ENCODE assay signal across 1 cellular context in genomic region chr12:95553202-95553943, GRCh38.
TF ChIP-seq lines count a peak whose summit lies in the region.

No MANE protein-coding gene starts in this region.

TF ChIP-seq in WTC11, 78 proteins besides CTCF, POLR2A, EP300 and RAD21 (continued from another document):
- TF ChIP-seq PRDM15 (CRISPR knock-in tag; IDR thresholded peaks at IDR 0.05) = no peak
- no peak for TF ChIP-seq ZNF671 (CRISPR knock-in tag; IDR thresholded peaks at IDR 0.05)
- no peak for TF ChIP-seq IRF2 (CRISPR knock-in tag; IDR thresholded peaks at IDR 0.05; ENCODE audit: borderline replicate concordance, low read depth)
TF ChIP-seq in WTC11: peak in this region for 0.
